8 cellular contexts compared by ENCODE assay signal in the genomic region with DNA sequence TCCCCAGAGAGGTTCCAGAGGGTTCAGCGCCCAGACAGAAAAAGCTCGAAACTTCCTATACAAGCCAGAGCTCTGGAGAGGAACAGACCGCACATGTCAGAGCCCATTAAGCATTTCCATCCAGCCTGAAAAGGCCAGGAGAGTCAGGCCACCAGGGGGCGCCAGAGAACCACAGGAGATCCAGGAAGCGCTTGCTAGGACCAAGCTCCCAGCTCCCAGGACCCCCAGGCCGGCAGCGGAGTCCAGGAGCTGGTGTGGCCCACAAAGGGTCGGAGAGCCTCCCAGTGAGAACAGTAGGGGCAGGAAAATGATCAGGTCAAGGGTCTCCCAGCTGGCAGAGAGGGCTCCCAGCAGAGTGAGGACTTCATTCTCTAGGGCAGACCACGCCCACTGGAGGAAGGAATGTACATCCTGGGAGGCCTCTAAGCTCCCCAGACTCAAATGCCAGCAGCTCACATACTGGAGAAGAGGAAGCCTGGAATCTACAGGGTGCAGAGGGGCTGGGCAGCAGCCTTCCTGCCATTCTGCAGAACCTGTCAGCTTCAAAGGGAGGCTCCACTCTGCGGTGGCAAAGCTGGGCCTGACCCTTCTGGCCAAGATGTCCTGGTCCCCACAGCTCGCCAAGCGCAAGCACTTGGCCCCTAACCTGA. TPM values are rescaled to one million over a fixed set of nuclear protein-coding genes. Genes with fewer than 3 reads are reported as not detected.
A peak's percentile ranks its signal among the peaks of the same experiment; 100 is the strongest.
DNase-seq lines count a peak whose midpoint lies in the region; ATAC-seq, FAIRE-seq and TF ChIP-seq lines count a peak whose summit lies in the region.

No MANE protein-coding gene starts in this region.

- H3F3A ChIP-seq in neural cell (ENCODE audit: insufficient read depth, low read length, poor library complexity, severe bottlenecking) = no peaks in the 10 kb centered on the region

- H3K27me3 Mint-ChIP-seq in activated T-helper 17 cell treated with anti-CD3 and anti-CD28 coated beads, Interleukin-2, amount 50 U/mL, for 72 hours = no peaks in the 10 kb centered on the region

- H3K4me1 Mint-ChIP-seq in activated T-helper 17 cell treated with anti-CD3 and anti-CD28 coated beads, Interleukin-2, amount 50 U/mL, for 72 hours = peaks cover 9% of the 10 kb centered on the region

- H3K9me3 ChIP-seq in neural cell (ENCODE audit: low read length) = no peaks in the 10 kb centered on the region

- no peak overlapping the region for H3K27ac Mint-ChIP-seq in activated T-helper 17 cell treated with anti-CD3 and anti-CD28 coated beads, Interleukin-2, amount 50 U/mL, for 72 hours

- H3K36me3 Mint-ChIP-seq in activated T-helper 17 cell treated with anti-CD3 and anti-CD28 coated beads, Interleukin-2, amount 50 U/mL, for 72 hours (ENCODE audit: low read depth) = peaks cover 4% of the 10 kb centered on the region

- H3K9me3 Mint-ChIP-seq in activated T-helper 17 cell treated with anti-CD3 and anti-CD28 coated beads, Interleukin-2, amount 50 U/mL, for 72 hours = no peaks in the 10 kb centered on the region

- H3K4me3 Mint-ChIP-seq in activated T-helper 17 cell treated with anti-CD3 and anti-CD28 coated beads, Interleukin-2, amount 50 U/mL, for 72 hours = peak overlapping the region; percentile 49

- H3K9ac ChIP-seq in neural cell (ENCODE audit: low read length) = peak overlapping the region; percentile 21

- TF ChIP-seq CTCF in fibroblast of villous mesenchyme (IDR thresholded peaks at IDR 0.05; ENCODE audit: insufficient read depth, low read depth, low read length) (peak; percentile 98), neural cell (IDR thresholded peaks at IDR 0.05; ENCODE audit: poor library complexity, severe bottlenecking) (peak; percentile 99)

- H3K27ac ChIP-seq in neural cell (ENCODE audit: low read length) = no peak overlapping the region

- no peaks in the 10 kb centered on the region for H3K27me3 ChIP-seq in neural cell (ENCODE audit: insufficient read depth, low read depth, low read length)

- H3K9me2 ChIP-seq in neural cell (ENCODE audit: insufficient read depth, low read length) = no peaks in the 10 kb centered on the region

- no peaks in the 10 kb centered on the region for H4K20me1 ChIP-seq in neural cell (ENCODE audit: insufficient read depth)

- H3K4me3 ChIP-seq in fibroblast of villous mesenchyme (ENCODE audit: low read depth, low read length) (peak overlapping the region; percentile 26), neural cell (ENCODE audit: low read length) (no peak overlapping the region)

- H3K4me2 ChIP-seq in neural cell (ENCODE audit: low read length) = no peak overlapping the region

- H3K79me2 ChIP-seq in neural cell (replicated peaks; ENCODE audit: insufficient read depth, low read length) = no peaks in the 10 kb centered on the region

- DNase-seq in LoVo (ENCODE audit: low spot score) = peak; percentile 83
- DNase-seq in RPMI7951 (ENCODE audit: low read depth) = peak; percentile 73
- peak; percentile 89 for DNase-seq in fibroblast of villous mesenchyme (ENCODE audit: low read depth)
- peak; percentile 90 for DNase-seq in stimulated activated naive CD4-positive, alpha-beta T cell treated with Interleukin-2 at 50 U/mL for 16 hours (lab: John Stamatoyannopoulos, UW)

- TF ChIP-seq RAD21 in neural cell (conservative IDR thresholded peaks at IDR 0.05) = peak; percentile 99

- peak; percentile 90 for FAIRE-seq in G401.6 (lab: Jason Lieb, UNC)

- H3K36me3 ChIP-seq in neural cell (ENCODE audit: insufficient read depth, low read length) = no peaks in the 10 kb centered on the region

- peak overlapping the region; percentile 22 for H2AFZ ChIP-seq in neural cell (ENCODE audit: low read depth, low read length)

- no peak for TF ChIP-seq EP300 in neural cell (conservative IDR thresholded peaks at IDR 0.05; ENCODE audit: poor library complexity, severe bottlenecking)

- peak; percentile 88 for ATAC-seq in activated T-helper 17 cell treated with anti-CD3 and anti-CD28 coated beads, Interleukin-2, amount 50 U/mL, for 72 hours (replicated peaks)
- ATAC-seq in HG03196 (IDR thresholded peaks at IDR 0.05; ENCODE audit: unreplicated experiment) = no peak

TF ChIP-seq in neural cell, 6 proteins besides CTCF, POLR2A, EP300 and RAD21:
- TF ChIP-seq POLR2AphosphoS5 (IDR thresholded peaks at IDR 0.05) (no peak), EZH2 (IDR thresholded peaks at IDR 0.05; ENCODE audit: borderline replicate concordance, insufficient read depth, low read length, poor library complexity, severe bottlenecking) (no peak), TAF1 (IDR thresholded peaks at IDR 0.05; ENCODE audit: low read depth) (no peak), MXI1 (conservative IDR thresholded peaks at IDR 0.05; ENCODE audit: poor library complexity, severe bottlenecking) (peak; percentile 41), SMC3 (conservative IDR thresholded peaks at IDR 0.05; ENCODE audit: poor library complexity) (peak; percentile 100)
- TF ChIP-seq, protein P1, sequence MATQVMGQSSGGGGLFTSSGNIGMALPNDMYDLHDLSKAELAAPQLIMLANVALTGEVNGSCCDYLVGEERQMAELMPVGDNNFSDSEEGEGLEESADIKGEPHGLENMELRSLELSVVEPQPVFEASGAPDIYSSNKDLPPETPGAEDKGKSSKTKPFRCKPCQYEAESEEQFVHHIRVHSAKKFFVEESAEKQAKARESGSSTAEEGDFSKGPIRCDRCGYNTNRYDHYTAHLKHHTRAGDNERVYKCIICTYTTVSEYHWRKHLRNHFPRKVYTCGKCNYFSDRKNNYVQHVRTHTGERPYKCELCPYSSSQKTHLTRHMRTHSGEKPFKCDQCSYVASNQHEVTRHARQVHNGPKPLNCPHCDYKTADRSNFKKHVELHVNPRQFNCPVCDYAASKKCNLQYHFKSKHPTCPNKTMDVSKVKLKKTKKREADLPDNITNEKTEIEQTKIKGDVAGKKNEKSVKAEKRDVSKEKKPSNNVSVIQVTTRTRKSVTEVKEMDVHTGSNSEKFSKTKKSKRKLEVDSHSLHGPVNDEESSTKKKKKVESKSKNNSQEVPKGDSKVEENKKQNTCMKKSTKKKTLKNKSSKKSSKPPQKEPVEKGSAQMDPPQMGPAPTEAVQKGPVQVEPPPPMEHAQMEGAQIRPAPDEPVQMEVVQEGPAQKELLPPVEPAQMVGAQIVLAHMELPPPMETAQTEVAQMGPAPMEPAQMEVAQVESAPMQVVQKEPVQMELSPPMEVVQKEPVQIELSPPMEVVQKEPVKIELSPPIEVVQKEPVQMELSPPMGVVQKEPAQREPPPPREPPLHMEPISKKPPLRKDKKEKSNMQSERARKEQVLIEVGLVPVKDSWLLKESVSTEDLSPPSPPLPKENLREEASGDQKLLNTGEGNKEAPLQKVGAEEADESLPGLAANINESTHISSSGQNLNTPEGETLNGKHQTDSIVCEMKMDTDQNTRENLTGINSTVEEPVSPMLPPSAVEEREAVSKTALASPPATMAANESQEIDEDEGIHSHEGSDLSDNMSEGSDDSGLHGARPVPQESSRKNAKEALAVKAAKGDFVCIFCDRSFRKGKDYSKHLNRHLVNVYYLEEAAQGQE (IDR thresholded peaks at IDR 0.05; ENCODE audit: borderline replicate concordance) = no peak

RNA-seq across cellular contexts. Expression of gene MEI1, which starts 2.1 kb away (rescaled TPM):
- total RNA-seq in RPMI7951 (2014; rRNA removed; shearing (Covaris generic)) = not detected in 2 replicates
- total RNA-seq in activated T-helper 17 cell treated with anti-CD3 and anti-CD28 coated beads, Interleukin-2, amount 50 U/mL, for 72 hours = 10 to 100 TPM; 39.8 to 40.1 TPM
- total RNA-seq in fibroblast of villous mesenchyme = 1.3 and 2.2 TPM in 2 replicates
- polyA plus RNA-seq in neural cell = 0.34 TPM in 1 of 2 replicates, not detected in the other
- not detected in 2 replicates for polyA minus RNA-seq in neural cell

RNA-seq across cellular contexts. Expression of gene SNU13, which starts 8.6 kb away (rescaled TPM):
- 153 and 175 TPM in 2 replicates for total RNA-seq in RPMI7951 (2014; rRNA removed; shearing (Covaris generic))
- 100 to 1,000 TPM; 175 to 256 TPM for total RNA-seq in activated T-helper 17 cell treated with anti-CD3 and anti-CD28 coated beads, Interleukin-2, amount 50 U/mL, for 72 hours
- 65.4 and 73.8 TPM in 2 replicates for total RNA-seq in fibroblast of villous mesenchyme
- polyA plus RNA-seq in neural cell = 192 and 203 TPM in 2 replicates
- 81.3 and 95.5 TPM in 2 replicates for polyA minus RNA-seq in neural cell

Comparison
In these comparisons a context has a peak if more than half of its experiments do, and no peak if none do; other contexts are left out.
1. RNA of gene MEI1, which starts 2.1 kb away (total RNA-seq): 39.8 to 40.1 TPM in activated T-helper 17 cell treated with anti-CD3 and anti-CD28 coated beads, Interleukin-2, amount 50 U/mL, for 72 hours; 1.3 to 2.2 TPM in fibroblast of villous mesenchyme and not detected in RPMI7951; every median in the first group is over 10 times any median in the second.
2. Peak in every context shown above with its lines, with median percentiles within 50 percentile points of each other: DNase-seq.